Comparison of ENCODE assay signal across 18 cellular contexts in genomic region chr1:192993426-192994085, GRCh38.
DNase-seq lines count a peak whose midpoint lies in the region; ATAC-seq and TF ChIP-seq lines count a peak whose summit lies in the region.
"Had no signal": no experiment of that assay in that cellular context is flagged by ENCODE, and none has a peak within 500 bp of the region (broad histone marks: within the 10 kb centered on the region; RNA-seq: fewer than 3 reads in every experiment).

No MANE protein-coding gene starts in this region.

- TF ChIP-seq CTCF in MCF 10A (IDR thresholded peaks at IDR 0.05; ENCODE audit: unreplicated experiment): no peak
- no peak for TF ChIP-seq CTCF in breast epithelium (IDR thresholded peaks at IDR 0.05)
- TF ChIP-seq CTCF in astrocyte of the spinal cord (IDR thresholded peaks at IDR 0.05; ENCODE audit: low read depth, low read length): no peak
- TF ChIP-seq CTCF in lower lobe of right lung (IDR thresholded peaks at IDR 0.05): no peak

- CTCF ChIA-PET in MCF 10A (lab: Yijun Ruan, JAX): interaction anchor here (0.7 kb wide), 1 partner anchor 19 kb away, joined by 4 read pairs; no protein-coding TSS in a partner anchor

- H3K4me3 ChIP-seq in breast epithelium (no peak overlapping the region), astrocyte of the spinal cord (ENCODE audit: low read depth, low read length) (no peak overlapping the region), lower lobe of right lung (no peak overlapping the region)
- H3K4me3 ChIP-seq: left ventricle myocardium inferior, stomach had no signal

- no TSS peak for BruUV-seq in MCF 10A (replicated peaks; lab: Mats Ljungman, UMichigan)

- DNase-seq in MCF 10A (ENCODE audit: unreplicated experiment): no peak
- no peak for DNase-seq in breast epithelium (ENCODE audit: low spot score in 2 of 2)
- peak; percentile 27 for DNase-seq in astrocyte of the spinal cord (ENCODE audit: low read depth, low spot score)
- no peak for DNase-seq in DMS53 treated with DMSO at 0.1 percent for 48 hours (lab: John Stamatoyannopoulos, UW; ENCODE audit: unreplicated experiment)
- DNase-seq in lower lobe of right lung: no peak
- DNase-seq in stimulated activated naive CD8-positive, alpha-beta T cell treated with anti-CD3 and anti-CD28 coated beads, Interleukin-15, amount 100 ng/mL, for 72 hours: no peak
- DNase-seq: activated B cell treated with CpG ODN at 0.5 μM for 24 hours, activated T-cell treated with anti-CD3 and anti-CD28 coated beads for 4 hours, left ventricle myocardium inferior, natural killer cell, NCI-H1436, NCI-H2227 treated with DMSO at 0.1 percent for 48 hours, stomach had no signal

- ATAC-seq in HG03342 (IDR thresholded peaks at IDR 0.05; ENCODE audit: unreplicated experiment) (peak; percentile 58), GM21526 (IDR thresholded peaks at IDR 0.05; ENCODE audit: low FRiP score, unreplicated experiment) (no peak), lower lobe of right lung (no peak)
- ATAC-seq in stimulated activated naive CD8-positive, alpha-beta T cell treated with anti-CD3 and anti-CD28 coated beads, Interleukin-15, amount 100 ng/mL, for 72 hours: no peak
- ATAC-seq: natural killer cell had no signal

- H3K27me3 Mint-ChIP-seq in MCF 10A (ENCODE audit: insufficient read depth, unreplicated experiment): no peaks in the 10 kb centered on the region
- H3K27me3 Mint-ChIP-seq in stimulated activated naive CD8-positive, alpha-beta T cell treated with anti-CD3 and anti-CD28 coated beads, Interleukin-15, amount 100 ng/mL, for 72 hours: no peaks in the 10 kb centered on the region
- H3K27me3 Mint-ChIP-seq: activated B cell treated with CpG ODN at 0.5 μM for 24 hours; central memory CD8-positive, alpha-beta T cell; progenitor cell of endocrine pancreas had no signal

- POLR2A ChIA-PET in MCF 10A (lab: Yijun Ruan, JAX): interaction anchor here (0.7 kb wide), 1 partner anchor 184 kb away, joined by 3 read pairs; no protein-coding TSS in a partner anchor

- in situ Hi-C loops in astrocyte of the spinal cord (cut with HindIII; ENCODE audit: low sequenced_read_pairs): no loop called here

- no peak for TF ChIP-seq POLR2A in breast epithelium (IDR thresholded peaks at IDR 0.05)

- peaks cover 5% of the 10 kb centered on the region for H3K9me3 Mint-ChIP-seq in MCF 10A (ENCODE audit: unreplicated experiment)
- H3K9me3 Mint-ChIP-seq in stimulated activated naive CD8-positive, alpha-beta T cell treated with anti-CD3 and anti-CD28 coated beads, Interleukin-15, amount 100 ng/mL, for 72 hours: no peaks in the 10 kb centered on the region
- H3K9me3 Mint-ChIP-seq: activated B cell treated with CpG ODN at 0.5 μM for 24 hours; central memory CD8-positive, alpha-beta T cell; natural killer cell had no signal

- H3K36me3 ChIP-seq in breast epithelium: no peaks in the 10 kb centered on the region
- peaks cover 5% of the 10 kb centered on the region for H3K36me3 ChIP-seq in lower lobe of right lung

- H3K4me1 ChIP-seq in breast epithelium: no peaks in the 10 kb centered on the region
- H3K4me1 ChIP-seq in lower lobe of right lung: no peaks in the 10 kb centered on the region
- H3K4me1 ChIP-seq: left ventricle myocardium inferior, stomach had no signal

- H3K27me3 ChIP-seq in breast epithelium (no peaks in the 10 kb centered on the region), lower lobe of right lung (ENCODE audit: low read depth) (no peaks in the 10 kb centered on the region)
- H3K27me3 ChIP-seq: stomach had no signal

- no peaks in the 10 kb centered on the region for H3K4me1 Mint-ChIP-seq in MCF 10A (ENCODE audit: insufficient read depth, unreplicated experiment)
- no peaks in the 10 kb centered on the region for H3K4me1 Mint-ChIP-seq in stimulated activated naive CD8-positive, alpha-beta T cell treated with anti-CD3 and anti-CD28 coated beads, Interleukin-15, amount 100 ng/mL, for 72 hours
- H3K4me1 Mint-ChIP-seq: activated B cell treated with CpG ODN at 0.5 μM for 24 hours; central memory CD8-positive, alpha-beta T cell had no signal

- no peak overlapping the region for H3K27ac ChIP-seq in breast epithelium
- no peak overlapping the region for H3K27ac ChIP-seq in lower lobe of right lung
- H3K27ac ChIP-seq: KMS-11, left ventricle myocardium inferior, stomach had no signal

- peak overlapping the region; percentile 40 for H3K27ac Mint-ChIP-seq in MCF 10A (ENCODE audit: low read depth, unreplicated experiment)
- no peak overlapping the region for H3K27ac Mint-ChIP-seq in stimulated activated naive CD8-positive, alpha-beta T cell treated with anti-CD3 and anti-CD28 coated beads, Interleukin-15, amount 100 ng/mL, for 72 hours
- H3K27ac Mint-ChIP-seq: activated B cell treated with CpG ODN at 0.5 μM for 24 hours, natural killer cell, progenitor cell of endocrine pancreas had no signal

- H3K36me3 Mint-ChIP-seq in MCF 10A (ENCODE audit: insufficient read depth, unreplicated experiment): peaks cover 15% of the 10 kb centered on the region
- H3K36me3 Mint-ChIP-seq: natural killer cell had no signal

- intact Hi-C loops in MCF 10A (cut with micrococcal nuclease): no loop called here
- intact Hi-C loops in breast epithelium (cut with DNase I; ENCODE audit: low total_unique reads): no loop called here
- intact Hi-C loops in lower lobe of right lung (cut with DNase I): no loop called here

- no peak overlapping the region for H3K4me3 Mint-ChIP-seq in MCF 10A (ENCODE audit: unreplicated experiment)
- H3K4me3 Mint-ChIP-seq in stimulated activated naive CD8-positive, alpha-beta T cell treated with anti-CD3 and anti-CD28 coated beads, Interleukin-15, amount 100 ng/mL, for 72 hours: no peak overlapping the region
- H3K4me3 Mint-ChIP-seq: activated B cell treated with CpG ODN at 0.5 μM for 24 hours; central memory CD8-positive, alpha-beta T cell; natural killer cell had no signal

- H3K9me3 ChIP-seq in breast epithelium: no peaks in the 10 kb centered on the region
- no peaks in the 10 kb centered on the region for H3K9me3 ChIP-seq in lower lobe of right lung
